8 cellular contexts compared by ENCODE assay signal in the genomic region with DNA sequence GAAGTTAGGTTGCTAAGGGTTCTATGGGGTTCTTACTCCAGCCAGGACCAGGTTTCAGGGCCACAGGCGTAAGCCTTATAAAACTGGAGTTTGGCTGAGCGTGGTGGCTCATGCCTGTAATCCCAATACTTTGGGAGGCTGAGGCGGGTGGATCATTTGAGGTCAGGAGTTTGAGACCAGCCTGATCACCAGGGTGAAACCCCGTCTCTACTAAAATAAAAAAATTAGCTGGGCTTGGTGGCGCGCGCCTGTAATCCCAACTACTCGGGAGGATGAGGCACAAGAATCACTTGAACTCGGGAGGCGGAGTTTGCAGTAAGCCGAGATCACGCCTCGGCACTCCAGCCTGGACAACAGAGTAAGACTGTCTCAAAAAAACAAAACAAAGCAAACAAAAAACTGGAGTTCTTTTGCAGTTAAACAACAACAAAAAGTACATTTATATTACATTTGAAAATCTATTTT. TPM values are rescaled to one million over a fixed set of nuclear protein-coding genes. Genes with fewer than 3 reads are reported as not detected.
DNase-seq lines count a peak whose midpoint lies in the region; ATAC-seq and TF ChIP-seq lines count a peak whose summit lies in the region.

No MANE protein-coding gene starts in this region.

- H3K27me3 Mint-ChIP-seq in CD8-positive, alpha-beta T cell (ENCODE audit: low read depth) = no peaks in the 10 kb centered on the region
- H3K27me3 Mint-ChIP-seq in endothelial cell (ENCODE audit: unreplicated experiment) (peaks cover 11% of the 10 kb centered on the region), osteocyte (ENCODE audit: unreplicated experiment) (no peaks in the 10 kb centered on the region)

- peak overlapping the region; percentile 97 for H3K4me2 ChIP-seq in PC-3 (ENCODE audit: low read length)

- no TSS peak for BruUV-seq in PC-3 (replicated peaks; lab: Mats Ljungman, UMichigan)

- no peak for DNase-seq in CD8-positive, alpha-beta T cell
- DNase-seq in PC-3 = no peak
- DNase-seq in endothelial cell (ENCODE audit: low spot score) = no peak
- no peak for DNase-seq in osteocyte (ENCODE audit: extremely low spot score, unreplicated experiment)
- no peak for DNase-seq in GM13977 (ENCODE audit: low spot score)
- no peak for DNase-seq in NCI-H2171 treated with DMSO at 0.1 percent for 48 hours (lab: John Stamatoyannopoulos, UW)
- DNase-seq in HCEC 1CT = no peak
- no peak for DNase-seq in NCI-H1436 treated with DMSO at 0.1 percent for 48 hours (lab: John Stamatoyannopoulos, UW)

- CTCF ChIA-PET in CD8-positive, alpha-beta T cell (lab: Charles Lee) = interaction anchor here (0.7 to 1.6 kb wide), 7 partner anchors 13 to 152 kb away, joined by 3 to 7 read pairs (median 4); partner anchors contain the start of gene FRAT2
- CTCF ChIA-PET in PC-3 (lab: Charles Lee) = interaction anchor here (0.6 kb wide), 1 partner anchor 56 kb away, joined by 4 read pairs; no protein-coding TSS in a partner anchor

- intact Hi-C loops in CD8-positive, alpha-beta T cell (cut with DNase I, micrococcal nuclease) = loop anchor here (1.0 to 10.0 kb wide), 14 partner anchors 25 to 1707 kb away; partner anchors contain the start of genes ARHGAP19 (in 2 of the 2), EXOSC1 (in 2 of the 2), MMS19 (in 2 of the 2) and UBTD1 (in 2 of the 2)
- intact Hi-C loops in PC-3 (cut with micrococcal nuclease) = no loop called here

- H3K4me3 Mint-ChIP-seq in CD8-positive, alpha-beta T cell = peak overlapping the region; percentile 98
- H3K4me3 Mint-ChIP-seq in endothelial cell (ENCODE audit: unreplicated experiment) = peak overlapping the region; percentile 91
- H3K4me3 Mint-ChIP-seq in osteocyte (ENCODE audit: unreplicated experiment) = peak overlapping the region; percentile 90

- peak overlapping the region; percentile 96; the same call in 1 of the 2 replicates for H3K9ac ChIP-seq in PC-3 (ENCODE audit: low read length)

- H3K4me3 ChIP-seq in CD8-positive, alpha-beta T cell (ENCODE audit: low read depth, low read length) = peak overlapping the region; percentile 69
- peak overlapping the region; percentile 99 for H3K4me3 ChIP-seq in PC-3 (ENCODE audit: low read length)

- no peaks in the 10 kb centered on the region for H3K9me3 Mint-ChIP-seq in CD8-positive, alpha-beta T cell
- H3K9me3 Mint-ChIP-seq in endothelial cell (ENCODE audit: unreplicated experiment) (no peaks in the 10 kb centered on the region), osteocyte (ENCODE audit: unreplicated experiment) (no peaks in the 10 kb centered on the region)

- H3K4me1 ChIP-seq in CD8-positive, alpha-beta T cell (ENCODE audit: insufficient read depth, low read length) = peaks cover 14% of the 10 kb centered on the region
- peaks cover 4% of the 10 kb centered on the region; the same call in 1 of the 2 replicates for H3K4me1 ChIP-seq in PC-3 (ENCODE audit: insufficient read depth, low read length)

- H2AFZ ChIP-seq in PC-3 (ENCODE audit: low read length) = peak overlapping the region; percentile 69

- peaks cover 16% of the 10 kb centered on the region for H3K4me1 Mint-ChIP-seq in CD8-positive, alpha-beta T cell (ENCODE audit: low read depth)
- H3K4me1 Mint-ChIP-seq in endothelial cell (ENCODE audit: unreplicated experiment) = peaks cover 18% of the 10 kb centered on the region
- peaks cover 11% of the 10 kb centered on the region for H3K4me1 Mint-ChIP-seq in osteocyte (ENCODE audit: unreplicated experiment)

- no peak for TF ChIP-seq CTCF in CD8-positive, alpha-beta T cell (IDR thresholded peaks at IDR 0.05)
- TF ChIP-seq CTCF in PC-3 (conservative IDR thresholded peaks at IDR 0.05; ENCODE audit: low read depth, low read length) = no peak
- TF ChIP-seq CTCF in endothelial cell (IDR thresholded peaks at IDR 0.05; ENCODE audit: unreplicated experiment) = no peak
- TF ChIP-seq CTCF in osteocyte (IDR thresholded peaks at IDR 0.05) = no peak
- TF ChIP-seq CTCF in GM13977 (IDR thresholded peaks at IDR 0.05; ENCODE audit: extremely low read depth, insufficient read depth, missing control alignments) = no peak

- peaks cover 19% of the 10 kb centered on the region for H3K79me2 ChIP-seq in PC-3 (ENCODE audit: low read length)

- no peaks in the 10 kb centered on the region for H3K9me3 ChIP-seq in CD8-positive, alpha-beta T cell (ENCODE audit: low read length)
- no peaks in the 10 kb centered on the region for H3K9me3 ChIP-seq in PC-3 (ENCODE audit: low read length)

- peak overlapping the region; percentile 93 for H3K27ac ChIP-seq in CD8-positive, alpha-beta T cell (ENCODE audit: low read depth, low read length)
- peak overlapping the region; percentile 80; the same call in 1 of the 2 replicates for H3K27ac ChIP-seq in PC-3 (ENCODE audit: low read length)

- no peaks in the 10 kb centered on the region for H3K9me2 ChIP-seq in PC-3 (replicated peaks; ENCODE audit: low read length)

- no peaks in the 10 kb centered on the region for H3K36me3 ChIP-seq in CD8-positive, alpha-beta T cell (ENCODE audit: insufficient read depth, low read length)
- H3K36me3 ChIP-seq in PC-3 (ENCODE audit: low read depth, low read length) = peaks cover 1% of the 10 kb centered on the region; the same call in 1 of the 2 replicates

- peak overlapping the region; percentile 96 for H3K27ac Mint-ChIP-seq in CD8-positive, alpha-beta T cell
- H3K27ac Mint-ChIP-seq in endothelial cell (ENCODE audit: unreplicated experiment) = peak overlapping the region; percentile 98
- peak overlapping the region; percentile 97 for H3K27ac Mint-ChIP-seq in osteocyte (ENCODE audit: unreplicated experiment)

- no peaks in the 10 kb centered on the region for H3F3A ChIP-seq in PC-3 (ENCODE audit: low read length, unreplicated experiment)

- no peaks in the 10 kb centered on the region for H3K27me3 ChIP-seq in CD8-positive, alpha-beta T cell (ENCODE audit: insufficient read depth, low read length)
- H3K27me3 ChIP-seq in PC-3 (ENCODE audit: low read length) = no peaks in the 10 kb centered on the region

- POLR2A ChIA-PET in CD8-positive, alpha-beta T cell (lab: Charles Lee) = interaction anchor here (1.2 to 1.8 kb wide), 5 partner anchors 13 to 285 kb away, joined by 4 to 13 read pairs (median 6); partner anchors contain the start of genes AVPI1, FRAT1 and FRAT2
- POLR2A ChIA-PET in PC-3 (lab: Charles Lee; ENCODE audit: unreplicated experiment) = interaction anchor here (0.6 kb wide), 1 partner anchor 104 kb away, joined by 5 read pairs; no protein-coding TSS in a partner anchor

- ATAC-seq in CD8-positive, alpha-beta T cell = no peak
- ATAC-seq in PC-3 = no peak

- no peaks in the 10 kb centered on the region for H4K20me1 ChIP-seq in PC-3 (ENCODE audit: low read length)

- in situ Hi-C loops in GM13977 (cut with MboI; ENCODE audit: low pct_unique_long_range_greater_than_20kb, low sequenced_read_pairs, unreplicated experiment) = no loop called here

- peaks cover 11% of the 10 kb centered on the region for H3K36me3 Mint-ChIP-seq in CD8-positive, alpha-beta T cell
- H3K36me3 Mint-ChIP-seq in endothelial cell (ENCODE audit: low read depth, unreplicated experiment) (no peaks in the 10 kb centered on the region), osteocyte (ENCODE audit: unreplicated experiment) (no peaks in the 10 kb centered on the region)

RNA-seq across cellular contexts. Expression of gene RRP12, which starts 0.3 kb away (rescaled TPM):
- total RNA-seq in CD8-positive, alpha-beta T cell = 100 to 1,000 TPM; 104 to 107 TPM
- total RNA-seq in PC-3 (2014; rRNA removed) (34.4 and 44.2 TPM in 2 replicates), endothelial cell (ENCODE audit: unreplicated experiment) (19.5 TPM), osteocyte (27.0 and 30.1 TPM in 2 replicates)

RNA-seq across cellular contexts. Expression of gene PGAM1, which starts 24.5 kb away (rescaled TPM):
- total RNA-seq in CD8-positive, alpha-beta T cell = 10 to 100 TPM; 56.7 to 56.8 TPM
- 591 and 661 TPM in 2 replicates for total RNA-seq in PC-3 (2014; rRNA removed)
- total RNA-seq in endothelial cell (ENCODE audit: unreplicated experiment) = 291 TPM
- total RNA-seq in osteocyte = 234 and 236 TPM in 2 replicates

RNA-seq across cellular contexts. Expression of gene EXOSC1, which starts 44.3 kb away (rescaled TPM):
- total RNA-seq in CD8-positive, alpha-beta T cell = 10 to 100 TPM; 30.2 to 30.4 TPM
- total RNA-seq in PC-3 (2014; rRNA removed) (23.0 and 34.7 TPM in 2 replicates), endothelial cell (ENCODE audit: unreplicated experiment) (36.0 TPM), osteocyte (31.9 and 32.4 TPM in 2 replicates)

RNA-seq across cellular contexts. Expression of gene ZDHHC16, which starts 44.5 kb away (rescaled TPM):
- total RNA-seq in CD8-positive, alpha-beta T cell = 1 to 10 TPM; 4.7 to 6.2 TPM
- 35.1 and 47.1 TPM in 2 replicates for total RNA-seq in PC-3 (2014; rRNA removed)
- total RNA-seq in endothelial cell (ENCODE audit: unreplicated experiment) = 45.0 TPM
- total RNA-seq in osteocyte = 46.9 and 50.9 TPM in 2 replicates
